Comparison of ENCODE assay signal across 1 cellular context in the genomic region with DNA sequence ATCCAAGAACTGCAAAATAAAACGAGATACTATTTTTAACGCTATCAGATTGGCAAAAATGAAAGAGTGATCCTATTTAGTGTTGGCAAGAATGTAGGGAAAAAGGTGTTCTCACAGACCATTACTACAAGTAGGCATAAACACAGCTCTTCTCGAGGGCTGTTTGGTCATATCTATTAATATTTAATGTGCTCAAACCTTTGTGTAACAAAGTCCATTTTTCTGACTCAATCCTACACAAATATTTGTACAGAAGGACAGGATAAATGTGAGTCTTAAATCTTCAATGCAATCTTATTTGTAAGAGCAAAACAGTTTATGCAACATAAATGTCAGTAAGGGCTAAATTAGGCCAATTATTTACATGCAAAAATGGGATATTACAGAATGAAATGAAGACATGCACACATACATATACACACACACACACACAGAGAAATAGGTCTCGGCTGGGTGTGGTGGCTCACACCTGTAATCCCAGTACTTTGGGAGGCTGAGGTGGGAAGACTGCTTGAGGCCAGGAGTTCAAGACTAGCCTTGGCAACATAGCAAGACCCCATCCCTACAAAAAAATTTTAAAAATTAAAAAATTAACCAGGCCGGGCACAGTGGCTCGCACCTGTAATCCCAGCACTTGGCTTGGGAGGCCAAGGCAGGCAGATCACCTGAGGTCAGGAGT.
A peak's percentile ranks its signal among the peaks of the same experiment; 100 is the strongest.
TF ChIP-seq lines count a peak whose summit lies in the region.

No MANE protein-coding gene starts in this region.

TF ChIP-seq in A549, 52 proteins besides CTCF, POLR2A, EP300 and RAD21 (continued from another document):
- TF ChIP-seq, protein P1, sequence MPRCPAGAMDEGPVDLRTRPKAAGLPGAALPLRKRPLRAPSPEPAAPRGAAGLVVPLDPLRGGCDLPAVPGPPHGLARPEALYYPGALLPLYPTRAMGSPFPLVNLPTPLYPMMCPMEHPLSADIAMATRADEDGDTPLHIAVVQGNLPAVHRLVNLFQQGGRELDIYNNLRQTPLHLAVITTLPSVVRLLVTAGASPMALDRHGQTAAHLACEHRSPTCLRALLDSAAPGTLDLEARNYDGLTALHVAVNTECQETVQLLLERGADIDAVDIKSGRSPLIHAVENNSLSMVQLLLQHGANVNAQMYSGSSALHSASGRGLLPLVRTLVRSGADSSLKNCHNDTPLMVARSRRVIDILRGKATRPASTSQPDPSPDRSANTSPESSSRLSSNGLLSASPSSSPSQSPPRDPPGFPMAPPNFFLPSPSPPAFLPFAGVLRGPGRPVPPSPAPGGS (IDR thresholded peaks at IDR 0.05): no peak
- TF ChIP-seq ZC3H11A (IDR thresholded peaks at IDR 0.05) (no peak), ZFP36 (IDR thresholded peaks at IDR 0.05; ENCODE audit: borderline replicate concordance, partially characterized antibody) (peak; percentile 15), GATA3 (IDR thresholded peaks at IDR 0.05; ENCODE audit: borderline replicate concordance) (peak; percentile 72; the same call in 1 of the 2 replicates), FOSL2 (IDR thresholded peaks at IDR 0.05) (peak; percentile 27; the same call in 1 of the 2 replicates), FOSL2 (CRISPR knock-in tag; IDR thresholded peaks at IDR 0.05) (peak; percentile 69), JUN (IDR thresholded peaks at IDR 0.05) (peak in 1 of 2 experiments; percentile 51; a peak in 1 of 5 replicates), CEBPB (IDR thresholded peaks at IDR 0.05) (peak; percentile 69 to 70)
- TF ChIP-seq, protein P2, sequence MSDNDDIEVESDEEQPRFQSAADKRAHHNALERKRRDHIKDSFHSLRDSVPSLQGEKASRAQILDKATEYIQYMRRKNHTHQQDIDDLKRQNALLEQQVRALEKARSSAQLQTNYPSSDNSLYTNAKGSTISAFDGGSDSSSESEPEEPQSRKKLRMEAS (IDR thresholded peaks at IDR 0.05): 0 out of 2 replicates have a peak, but pooled peaks have one; percentile 30
